Comparison of ENCODE assay signal across 1 cellular context in genomic region chr20:11891081-11891826, GRCh38.
TF ChIP-seq lines count a peak whose summit lies in the region.

No MANE protein-coding gene starts in this region.

TF ChIP-seq in HepG2, 621 proteins besides CTCF, POLR2A, EP300 and RAD21 (continued from another document and continues in another):
- TF ChIP-seq E2F5 (CRISPR knock-in tag; conservative IDR thresholded peaks at IDR 0.05) = no peak
- TF ChIP-seq ATF7-NPFF (CRISPR knock-in tag; IDR thresholded peaks at IDR 0.05; ENCODE audit: low read depth) = no peak
- TF ChIP-seq ZNF777 (CRISPR knock-in tag; IDR thresholded peaks at IDR 0.05) = no peak; the same call in none of the 2 replicates
- TF ChIP-seq SNAPC2 (CRISPR knock-in tag; IDR thresholded peaks at IDR 0.05) = no peak
- TF ChIP-seq, protein P1, sequence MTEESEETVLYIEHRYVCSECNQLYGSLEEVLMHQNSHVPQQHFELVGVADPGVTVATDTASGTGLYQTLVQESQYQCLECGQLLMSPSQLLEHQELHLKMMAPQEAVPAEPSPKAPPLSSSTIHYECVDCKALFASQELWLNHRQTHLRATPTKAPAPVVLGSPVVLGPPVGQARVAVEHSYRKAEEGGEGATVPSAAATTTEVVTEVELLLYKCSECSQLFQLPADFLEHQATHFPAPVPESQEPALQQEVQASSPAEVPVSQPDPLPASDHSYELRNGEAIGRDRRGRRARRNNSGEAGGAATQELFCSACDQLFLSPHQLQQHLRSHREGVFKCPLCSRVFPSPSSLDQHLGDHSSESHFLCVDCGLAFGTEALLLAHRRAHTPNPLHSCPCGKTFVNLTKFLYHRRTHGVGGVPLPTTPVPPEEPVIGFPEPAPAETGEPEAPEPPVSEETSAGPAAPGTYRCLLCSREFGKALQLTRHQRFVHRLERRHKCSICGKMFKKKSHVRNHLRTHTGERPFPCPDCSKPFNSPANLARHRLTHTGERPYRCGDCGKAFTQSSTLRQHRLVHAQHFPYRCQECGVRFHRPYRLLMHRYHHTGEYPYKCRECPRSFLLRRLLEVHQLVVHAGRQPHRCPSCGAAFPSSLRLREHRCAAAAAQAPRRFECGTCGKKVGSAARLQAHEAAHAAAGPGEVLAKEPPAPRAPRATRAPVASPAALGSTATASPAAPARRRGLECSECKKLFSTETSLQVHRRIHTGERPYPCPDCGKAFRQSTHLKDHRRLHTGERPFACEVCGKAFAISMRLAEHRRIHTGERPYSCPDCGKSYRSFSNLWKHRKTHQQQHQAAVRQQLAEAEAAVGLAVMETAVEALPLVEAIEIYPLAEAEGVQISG (CRISPR knock-in tag; IDR thresholded peaks at IDR 0.05) = peak; percentile 45
- no peak for TF ChIP-seq ZNF776 (CRISPR knock-in tag; IDR thresholded peaks at IDR 0.05)
- TF ChIP-seq, protein P2, sequence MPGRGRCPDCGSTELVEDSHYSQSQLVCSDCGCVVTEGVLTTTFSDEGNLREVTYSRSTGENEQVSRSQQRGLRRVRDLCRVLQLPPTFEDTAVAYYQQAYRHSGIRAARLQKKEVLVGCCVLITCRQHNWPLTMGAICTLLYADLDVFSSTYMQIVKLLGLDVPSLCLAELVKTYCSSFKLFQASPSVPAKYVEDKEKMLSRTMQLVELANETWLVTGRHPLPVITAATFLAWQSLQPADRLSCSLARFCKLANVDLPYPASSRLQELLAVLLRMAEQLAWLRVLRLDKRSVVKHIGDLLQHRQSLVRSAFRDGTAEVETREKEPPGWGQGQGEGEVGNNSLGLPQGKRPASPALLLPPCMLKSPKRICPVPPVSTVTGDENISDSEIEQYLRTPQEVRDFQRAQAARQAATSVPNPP (CRISPR knock-in tag; IDR thresholded peaks at IDR 0.05) = no peak
- TF ChIP-seq RELA (CRISPR knock-in tag; IDR thresholded peaks at IDR 0.05) = 0 out of 2 replicates have a peak, but pooled peaks have one; percentile 42
- TF ChIP-seq BCL3 (CRISPR knock-in tag; IDR thresholded peaks at IDR 0.05) = peak; percentile 68; the same call in 1 of the 2 replicates
- TF ChIP-seq ZNF749 (CRISPR knock-in tag; IDR thresholded peaks at IDR 0.05; ENCODE audit: borderline replicate concordance) = no peak
- TF ChIP-seq ZFP62 (CRISPR knock-in tag; IDR thresholded peaks at IDR 0.05) = no peak
- TF ChIP-seq ZNF710 (CRISPR knock-in tag; IDR thresholded peaks at IDR 0.05; ENCODE audit: borderline replicate concordance) = no peak; the same call in 1 of the 2 replicates
- no peak for TF ChIP-seq ZNF619 (CRISPR knock-in tag; IDR thresholded peaks at IDR 0.05)
- no peak for TF ChIP-seq MLLT10 (CRISPR knock-in tag; IDR thresholded peaks at IDR 0.05)
- TF ChIP-seq ZNF275 (CRISPR knock-in tag; IDR thresholded peaks at IDR 0.05; ENCODE audit: borderline replicate concordance) = no peak
- TF ChIP-seq ZSCAN9 (CRISPR knock-in tag; IDR thresholded peaks at IDR 0.05; ENCODE audit: borderline replicate concordance) = no peak
- no peak for TF ChIP-seq BCL6 (CRISPR knock-in tag; IDR thresholded peaks at IDR 0.05)
- no peak for TF ChIP-seq NFIB (CRISPR knock-in tag; IDR thresholded peaks at IDR 0.05; ENCODE audit: borderline replicate concordance)
- peak; percentile 45; the same call in 1 of the 2 replicates for TF ChIP-seq NFKB2 (CRISPR knock-in tag; IDR thresholded peaks at IDR 0.05; ENCODE audit: borderline replicate concordance)
- no peak for TF ChIP-seq HMGA1 (CRISPR knock-in tag; conservative IDR thresholded peaks at IDR 0.05)
- no peak for TF ChIP-seq ZNF235 (CRISPR knock-in tag; IDR thresholded peaks at IDR 0.05; ENCODE audit: borderline replicate concordance)
- no peak for TF ChIP-seq RFX5 (IDR thresholded peaks at IDR 0.05; ENCODE audit: low read depth, low read length)
- 0 out of 2 replicates have a peak, but pooled peaks have one; percentile 69 for TF ChIP-seq NCOA1 (CRISPR knock-in tag; IDR thresholded peaks at IDR 0.05)
- TF ChIP-seq CCDC6 (CRISPR knock-in tag; IDR thresholded peaks at IDR 0.05) = peak; percentile 63; the same call in 1 of the 2 replicates
- no peak for TF ChIP-seq GFI1 (CRISPR knock-in tag; IDR thresholded peaks at IDR 0.05; ENCODE audit: borderline replicate concordance)
- no peak for TF ChIP-seq ZNF136 (CRISPR knock-in tag; IDR thresholded peaks at IDR 0.05; ENCODE audit: low read depth)
- no peak for TF ChIP-seq ZFP36L2 (CRISPR knock-in tag; IDR thresholded peaks at IDR 0.05)
- TF ChIP-seq, protein P3, sequence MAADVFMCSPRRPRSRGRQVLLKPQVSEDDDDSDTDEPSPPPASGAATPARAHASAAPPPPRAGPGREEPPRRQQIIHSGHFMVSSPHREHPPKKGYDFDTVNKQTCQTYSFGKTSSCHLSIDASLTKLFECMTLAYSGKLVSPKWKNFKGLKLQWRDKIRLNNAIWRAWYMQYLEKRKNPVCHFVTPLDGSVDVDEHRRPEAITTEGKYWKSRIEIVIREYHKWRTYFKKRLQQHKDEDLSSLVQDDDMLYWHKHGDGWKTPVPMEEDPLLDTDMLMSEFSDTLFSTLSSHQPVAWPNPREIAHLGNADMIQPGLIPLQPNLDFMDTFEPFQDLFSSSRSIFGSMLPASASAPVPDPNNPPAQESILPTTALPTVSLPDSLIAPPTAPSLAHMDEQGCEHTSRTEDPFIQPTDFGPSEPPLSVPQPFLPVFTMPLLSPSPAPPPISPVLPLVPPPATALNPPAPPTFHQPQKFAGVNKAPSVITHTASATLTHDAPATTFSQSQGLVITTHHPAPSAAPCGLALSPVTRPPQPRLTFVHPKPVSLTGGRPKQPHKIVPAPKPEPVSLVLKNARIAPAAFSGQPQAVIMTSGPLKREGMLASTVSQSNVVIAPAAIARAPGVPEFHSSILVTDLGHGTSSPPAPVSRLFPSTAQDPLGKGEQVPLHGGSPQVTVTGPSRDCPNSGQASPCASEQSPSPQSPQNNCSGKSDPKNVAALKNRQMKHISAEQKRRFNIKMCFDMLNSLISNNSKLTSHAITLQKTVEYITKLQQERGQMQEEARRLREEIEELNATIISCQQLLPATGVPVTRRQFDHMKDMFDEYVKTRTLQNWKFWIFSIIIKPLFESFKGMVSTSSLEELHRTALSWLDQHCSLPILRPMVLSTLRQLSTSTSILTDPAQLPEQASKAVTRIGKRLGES (CRISPR knock-in tag; IDR thresholded peaks at IDR 0.05; ENCODE audit: borderline replicate concordance) = no peak
- TF ChIP-seq GPN1 (CRISPR knock-in tag; IDR thresholded peaks at IDR 0.05; ENCODE audit: borderline replicate concordance) = no peak
- TF ChIP-seq, protein P4, sequence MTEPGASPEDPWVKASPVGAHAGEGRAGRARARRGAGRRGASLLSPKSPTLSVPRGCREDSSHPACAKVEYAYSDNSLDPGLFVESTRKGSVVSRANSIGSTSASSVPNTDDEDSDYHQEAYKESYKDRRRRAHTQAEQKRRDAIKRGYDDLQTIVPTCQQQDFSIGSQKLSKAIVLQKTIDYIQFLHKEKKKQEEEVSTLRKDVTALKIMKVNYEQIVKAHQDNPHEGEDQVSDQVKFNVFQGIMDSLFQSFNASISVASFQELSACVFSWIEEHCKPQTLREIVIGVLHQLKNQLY (CRISPR knock-in tag; IDR thresholded peaks at IDR 0.05) = no peak
- TF ChIP-seq, protein P5, sequence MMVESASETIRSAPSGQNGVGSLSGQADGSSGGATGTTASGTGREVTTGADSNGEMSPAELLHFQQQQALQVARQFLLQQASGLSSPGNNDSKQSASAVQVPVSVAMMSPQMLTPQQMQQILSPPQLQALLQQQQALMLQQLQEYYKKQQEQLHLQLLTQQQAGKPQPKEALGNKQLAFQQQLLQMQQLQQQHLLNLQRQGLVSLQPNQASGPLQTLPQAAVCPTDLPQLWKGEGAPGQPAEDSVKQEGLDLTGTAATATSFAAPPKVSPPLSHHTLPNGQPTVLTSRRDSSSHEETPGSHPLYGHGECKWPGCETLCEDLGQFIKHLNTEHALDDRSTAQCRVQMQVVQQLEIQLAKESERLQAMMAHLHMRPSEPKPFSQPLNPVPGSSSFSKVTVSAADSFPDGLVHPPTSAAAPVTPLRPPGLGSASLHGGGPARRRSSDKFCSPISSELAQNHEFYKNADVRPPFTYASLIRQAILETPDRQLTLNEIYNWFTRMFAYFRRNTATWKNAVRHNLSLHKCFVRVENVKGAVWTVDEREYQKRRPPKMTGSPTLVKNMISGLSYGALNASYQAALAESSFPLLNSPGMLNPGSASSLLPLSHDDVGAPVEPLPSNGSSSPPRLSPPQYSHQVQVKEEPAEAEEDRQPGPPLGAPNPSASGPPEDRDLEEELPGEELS (CRISPR knock-in tag; IDR thresholded peaks at IDR 0.05) = no peak
- TF ChIP-seq MBNL3 (CRISPR knock-in tag; conservative IDR thresholded peaks at IDR 0.05) = no peak
- TF ChIP-seq, protein P6, sequence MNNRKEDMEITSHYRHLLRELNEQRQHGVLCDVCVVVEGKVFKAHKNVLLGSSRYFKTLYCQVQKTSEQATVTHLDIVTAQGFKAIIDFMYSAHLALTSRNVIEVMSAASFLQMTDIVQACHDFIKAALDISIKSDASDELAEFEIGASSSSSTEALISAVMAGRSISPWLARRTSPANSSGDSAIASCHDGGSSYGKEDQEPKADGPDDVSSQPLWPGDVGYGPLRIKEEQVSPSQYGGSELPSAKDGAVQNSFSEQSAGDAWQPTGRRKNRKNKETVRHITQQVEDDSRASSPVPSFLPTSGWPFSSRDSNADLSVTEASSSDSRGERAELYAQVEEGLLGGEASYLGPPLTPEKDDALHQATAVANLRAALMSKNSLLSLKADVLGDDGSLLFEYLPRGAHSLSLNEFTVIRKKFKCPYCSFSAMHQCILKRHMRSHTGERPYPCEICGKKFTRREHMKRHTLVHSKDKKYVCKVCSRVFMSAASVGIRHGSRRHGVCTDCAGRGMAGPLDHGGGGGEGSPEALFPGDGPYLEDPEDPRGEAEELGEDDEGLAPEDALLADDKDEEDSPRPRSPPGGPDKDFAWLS (CRISPR knock-in tag; IDR thresholded peaks at IDR 0.05; ENCODE audit: borderline replicate concordance) = no peak
- TF ChIP-seq TCF7L2 (IDR thresholded peaks at IDR 0.05; ENCODE audit: low read depth, low read length) = no peak
- no peak for TF ChIP-seq IRF9 (CRISPR knock-in tag; IDR thresholded peaks at IDR 0.05; ENCODE audit: borderline replicate concordance)
- TF ChIP-seq ZNF790 (CRISPR knock-in tag; IDR thresholded peaks at IDR 0.05; ENCODE audit: borderline replicate concordance) = no peak
- TF ChIP-seq ZNF775 (CRISPR knock-in tag; IDR thresholded peaks at IDR 0.05; ENCODE audit: borderline replicate concordance) = no peak
- TF ChIP-seq MED13 (CRISPR knock-in tag; IDR thresholded peaks at IDR 0.05) = 0 out of 2 replicates have a peak, but pooled peaks have one; percentile 30
- TF ChIP-seq IKZF1 (IDR thresholded peaks at IDR 0.05) = no peak
- TF ChIP-seq ZNF18 (CRISPR knock-in tag; IDR thresholded peaks at IDR 0.05; ENCODE audit: insufficient replicate concordance) = no peak
- TF ChIP-seq PRMT3 (CRISPR knock-in tag; IDR thresholded peaks at IDR 0.05; ENCODE audit: borderline replicate concordance, low read depth) = 0 out of 2 replicates have a peak, but pooled peaks have one; percentile 38
